In genomic region chr11:67266424-67267187, GRCh38 we compare ENCODE assay signal across 8 cellular contexts. TPM values are rescaled to one million over a fixed set of nuclear protein-coding genes. Genes with fewer than 3 reads are reported as not detected.
DNase-seq lines count a peak whose midpoint lies in the region; ATAC-seq and TF ChIP-seq lines count a peak whose summit lies in the region.

GRK2 (plus strand) TSS chr11:67266473; CDS start chr11:67266700, 227 bp downstream.

- peak within 1 kb of the TSS; percentile 67 for H3K4me3 ChIP-seq in HL-60 (replicated peaks; ENCODE audit: insufficient read depth, low read length)
- H3K4me3 ChIP-seq in SJSA1, result peak within 1 kb of the TSS; percentile 97
- H3K4me3 ChIP-seq in coronary artery, result peak within 1 kb of the TSS; percentile 98
- peak within 1 kb of the TSS; percentile 82 to 88 (median 87) for H3K4me3 ChIP-seq in right lobe of liver

- intact Hi-C loops in right lobe of liver (cut with DNase I), result no loop called here

- TF ChIP-seq POLR2A in right lobe of liver (IDR thresholded peaks at IDR 0.05), result no peak

- peak; percentile 9 to 22 for ATAC-seq in activated CD4-positive, CD25-positive, alpha-beta regulatory T cell treated with anti-CD3 and anti-CD28 coated beads, Interleukin-2, amount 50 U/mL, for 24 hours
- peak in 2 of 4 donors; percentile 2 to 3 for ATAC-seq in right lobe of liver

- H3K27me3 ChIP-seq in HL-60 (ENCODE audit: insufficient read depth, poor library complexity, severe bottlenecking), result no peaks in the 10 kb centered on the region
- H3K27me3 ChIP-seq in SJSA1 (replicated peaks), result no peaks in the 10 kb centered on the region
- H3K27me3 ChIP-seq in right lobe of liver, result no peaks in the 10 kb centered on the region

- TF ChIP-seq CTCF in HL-60 (IDR thresholded peaks at IDR 0.05; ENCODE audit: insufficient read depth, low read length) (no peak), coronary artery (IDR thresholded peaks at IDR 0.05) (no peak), right lobe of liver (IDR thresholded peaks at IDR 0.05) (no peak), subcutaneous adipose tissue (IDR thresholded peaks at IDR 0.05; ENCODE audit: low read depth) (no peak)

- H3K4me1 ChIP-seq in SJSA1 (replicated peaks), result peaks cover 30% of the 10 kb centered on the region
- H3K4me1 ChIP-seq in right lobe of liver, result peaks cover 0 to 45% (median 14%) of the 10 kb centered on the region in 4 donors

- H3K36me3 ChIP-seq in SJSA1 (peaks cover 51% of the 10 kb centered on the region), right lobe of liver (no peaks in the 10 kb centered on the region)

- no peak for DNase-seq in activated CD4-positive, CD25-positive, alpha-beta regulatory T cell (lab: John Stamatoyannopoulos, UW)
- DNase-seq in HL-60 (ENCODE audit: low read depth in 1 of 2, low spot score in 1 of 2) (peak in 1 of 2 experiments; percentile 53), SJSA1 (ENCODE audit: low read depth in 1 of 2, low spot score in 2 of 2) (no peak), coronary artery (ENCODE audit: low spot score) (peak; percentile 75), right lobe of liver (peak; percentile 49 to 76 (median 60)), amniotic stem cell (lab: John Stamatoyannopoulos, UW) (no peak)

- H3K27ac ChIP-seq in HL-60 (replicated peaks), result peak within 1 kb of the TSS; percentile 100
- peak within 1 kb of the TSS; percentile 20; the same call in 1 of the 2 replicates for H3K27ac ChIP-seq in SJSA1
- H3K27ac ChIP-seq in coronary artery, result peak within 1 kb of the TSS; percentile 89 to 91
- peak within 1 kb of the TSS; percentile 64 to 93 (median 90) for H3K27ac ChIP-seq in right lobe of liver

- 0% methylated on average over 9 of the region's 110 CpGs for WGBS in right lobe of liver (ENCODE audit: insufficient coverage, low coverage, low lambda C conversion rate, missing lambda C conversion rate)

- H3K9me3 ChIP-seq in SJSA1 (replicated peaks) (no peaks in the 10 kb centered on the region), right lobe of liver (no peaks in the 10 kb centered on the region)

RNA-seq across cellular contexts. Expression of gene GRK2, which starts in this region (rescaled TPM):
- total RNA-seq in SJSA1 (2014; rRNA removed; shearing (Covaris generic)), result 96.2 and 138 TPM in 2 replicates
- total RNA-seq in right lobe of liver, result 10 to 100 TPM; 24.5 to 43.9 (median 28.5) TPM
- 10 to 100 TPM; 39.8 to 72.5 (median 47.8) TPM for total RNA-seq in subcutaneous adipose tissue

Comparison
In these comparisons a context has a peak if more than half of its experiments do, and no peak if none do; other contexts are left out.
1. DNase-seq: peak in coronary artery (single experiment) and right lobe of liver (3 of 3); none in activated CD4-positive, CD25-positive, alpha-beta regulatory T cell (0 of 4), SJSA1 (0 of 2) and amniotic stem cell (single experiment).
2. H3K27ac ChIP-seq: peak in every context shown above with its lines; median percentile 100 in HL-60; 90 in coronary artery; 90 in right lobe of liver; 20 in SJSA1.
3. Peak in every context shown above with its lines, with median percentiles within 50 percentile points of each other: H3K4me3 ChIP-seq.